Comparison of ENCODE assay signal across 11 cellular contexts in genomic region chr4:156774422-156774821, GRCh38.
DNase-seq lines count a peak whose midpoint lies in the region; ATAC-seq and TF ChIP-seq lines count a peak whose summit lies in the region.
"Had no signal": no experiment of that assay in that cellular context is flagged by ENCODE, and none has a peak within 500 bp of the region (broad histone marks: within the 10 kb centered on the region; RNA-seq: fewer than 3 reads in every experiment).

No MANE protein-coding gene starts in this region.

- ATAC-seq in Right ventricle myocardium superior (ENCODE audit: poor library complexity) (peak; percentile 32), HG03342 (IDR thresholded peaks at IDR 0.05; ENCODE audit: unreplicated experiment) (no peak)

- DNase-seq in Right ventricle myocardium superior, result peak; percentile 38
- DNase-seq in cardiac septum (ENCODE audit: low spot score), result no peak
- peak; percentile 84 for DNase-seq in astrocyte of the hippocampus (ENCODE audit: low read depth, low spot score)
- peak; percentile 59 for DNase-seq in islet precursor cell
- no peak for DNase-seq in foreskin melanocyte
- no peak for DNase-seq in erythroblast (lab: John Stamatoyannopoulos, UW)
- no peak for DNase-seq in DMS153 treated with DMSO at 0.1 percent for 48 hours (lab: John Stamatoyannopoulos, UW; ENCODE audit: unreplicated experiment)
- DNase-seq: activated B cell treated with CpG ODN at 0.5 μM for 24 hours, NCI-H1417 treated with DMSO at 0.1 percent for 48 hours, pancreas had no signal

- TF ChIP-seq POLR2A in erythroblast (IDR thresholded peaks at IDR 0.05; ENCODE audit: low read length), result no peak

- intact Hi-C loops in Right ventricle myocardium superior (cut with DNase I), result no loop called here
- intact Hi-C loops in cardiac septum (cut with DNase I), result no loop called here

Comparison
In these comparisons a context has a peak if more than half of its experiments do, and no peak if none do; other contexts are left out.
1. DNase-seq: peak in Right ventricle myocardium superior (single experiment), astrocyte of the hippocampus (single experiment) and islet precursor cell (single experiment); none in cardiac septum (single experiment), foreskin melanocyte (single experiment), erythroblast (0 of 2) and DMS153 treated with DMSO at 0.1 percent for 48 hours (single experiment).